ENCODE assay signal across 21 cellular contexts in the genomic region with DNA sequence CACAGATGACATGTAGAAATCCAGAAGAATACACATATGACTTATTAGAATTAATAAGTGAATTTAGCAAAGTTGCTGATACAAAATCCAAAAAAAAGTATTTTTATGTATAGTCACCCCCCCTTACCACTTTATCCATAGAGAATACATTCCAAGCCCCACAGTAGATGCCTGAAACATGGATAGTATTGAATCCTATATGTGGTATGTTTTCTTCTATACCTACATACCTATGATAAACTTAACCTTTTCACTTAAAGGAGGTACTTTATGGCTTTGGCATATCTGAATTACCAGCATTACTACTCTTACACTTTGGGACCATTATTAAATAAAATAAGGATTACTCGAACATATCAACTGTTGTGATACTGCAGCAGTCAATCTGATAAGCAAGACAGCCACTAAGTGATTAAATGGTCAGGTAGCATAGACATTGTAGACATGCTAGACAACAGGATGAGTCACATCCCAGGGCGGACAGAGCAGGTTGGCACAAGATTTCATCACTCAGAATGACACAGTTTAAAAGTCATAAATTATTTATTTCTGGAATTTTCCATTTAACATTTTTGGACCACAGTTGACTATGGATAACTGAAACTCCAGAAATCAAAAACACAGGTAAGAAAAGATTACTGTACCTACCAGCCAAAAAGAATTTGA.
A peak's percentile ranks its signal among the peaks of the same experiment; 100 is the strongest.
DNase-seq lines count a peak whose midpoint lies in the region; ATAC-seq, FAIRE-seq and TF ChIP-seq lines count a peak whose summit lies in the region.
"Had no signal": no experiment of that assay in that cellular context is flagged by ENCODE, and none has a peak within 500 bp of the region (broad histone marks: within the 10 kb centered on the region; RNA-seq: fewer than 3 reads in every experiment).

No MANE protein-coding gene starts in this region.

- H3K79me2 ChIP-seq in keratinocyte (ENCODE audit: control insufficient read depth, insufficient read depth, low read length): no peaks in the 10 kb centered on the region
- no peaks in the 10 kb centered on the region for H3K79me2 ChIP-seq in SK-N-SH (ENCODE audit: insufficient read depth)

- ATAC-seq in HG03521 (IDR thresholded peaks at IDR 0.05; ENCODE audit: unreplicated experiment) (no peak), GM18861 (IDR thresholded peaks at IDR 0.05; ENCODE audit: unreplicated experiment) (no peak)
- ATAC-seq: left lobe of liver; natural killer cell treated with Interleukin-12 subunit alpha and Interleukin-12 subunit beta and Interleukin-15 and Interleukin-18, amount 100 ng/mL, for 72 hours had no signal

- no peaks in the 10 kb centered on the region for H3K36me3 ChIP-seq in keratinocyte (ENCODE audit: control insufficient read depth in 2 of 2, extremely low read depth in 1 of 2, insufficient read depth in 2 of 2, low read length in 2 of 2)
- H3K36me3 ChIP-seq in SK-N-SH (replicated peaks in 1 of 2; ENCODE audit: control insufficient read depth in 1 of 2, insufficient read depth in 2 of 2, low read length in 1 of 2): no peaks in the 10 kb centered on the region
- H3K36me3 ChIP-seq: brain microvascular endothelial cell, ovary, sigmoid colon had no signal

- intact Hi-C loops in Calu3 (cut with micrococcal nuclease; ENCODE audit: unreplicated experiment): no loop called here

- H2AFZ ChIP-seq in keratinocyte (ENCODE audit: control insufficient read depth, low read length) (no peak overlapping the region), SK-N-SH (ENCODE audit: low read depth) (no peak overlapping the region)

- H3K9ac ChIP-seq in keratinocyte (ENCODE audit: control insufficient read depth, extremely low read depth, insufficient read depth, low read length) (no peak overlapping the region), SK-N-SH (no peak overlapping the region)

- H3K27ac ChIP-seq in keratinocyte (ENCODE audit: control insufficient read depth, insufficient read depth, low read length): peak overlapping the region; percentile 19
- no peak overlapping the region for H3K27ac ChIP-seq in SK-N-SH (ENCODE audit: low read depth in 2 of 2, low read length in 1 of 2)
- H3K27ac ChIP-seq: brain microvascular endothelial cell, ovary, sigmoid colon had no signal

- peak overlapping the region; percentile 25 for H3K4me2 ChIP-seq in keratinocyte (ENCODE audit: control insufficient read depth, extremely low read depth, insufficient read depth, low read depth, low read length)
- H3K4me2 ChIP-seq in SK-N-SH: no peak overlapping the region

- TF ChIP-seq RAD21 in SK-N-SH (IDR thresholded peaks at IDR 0.05; ENCODE audit: low read length): no peak

- dilution Hi-C loops in keratinocyte (cut with MboI; ENCODE audit: extremely low pct_ligation_motif_present, low sequenced_read_pairs): no loop called here

- H3K4me3 Mint-ChIP-seq in Calu3 (ENCODE audit: low read depth, unreplicated experiment): no peak overlapping the region
- H3K4me3 Mint-ChIP-seq: CD4-positive, CD25-positive, alpha-beta regulatory T cell; mesothelial cell of epicardium; natural killer cell treated with Interleukin-12 subunit alpha and Interleukin-12 subunit beta and Interleukin-15 and Interleukin-18, amount 100 ng/mL, for 72 hours had no signal

- no peaks in the 10 kb centered on the region for H3K36me3 Mint-ChIP-seq in Calu3 (ENCODE audit: insufficient read depth, unreplicated experiment)
- H3K36me3 Mint-ChIP-seq: CD4-positive, CD25-positive, alpha-beta regulatory T cell; mesothelial cell of epicardium had no signal

- POLR2A ChIA-PET in SK-N-SH (lab: Yijun Ruan, JAX): no interaction called here

- CTCF ChIA-PET in Calu3 (lab: Charles Lee): no interaction called here
- CTCF ChIA-PET in SK-N-SH (lab: Yijun Ruan, JAX): no interaction called here

- FAIRE-seq in HTR-8/SVneo (lab: Jason Lieb, UNC): no peak
- peak; percentile 90 for FAIRE-seq in keratinocyte (lab: Jason Lieb, UNC)

- TF ChIP-seq CTCF in Calu3 (IDR thresholded peaks at IDR 0.05; ENCODE audit: unreplicated experiment) (no peak), keratinocyte (optimal IDR thresholded peaks at IDR 0.05 in 1 of 3, IDR thresholded peaks at IDR 0.05 in 1 of 3, conservative IDR thresholded peaks at IDR 0.05 in 1 of 3; ENCODE audit: extremely low read depth in 1 of 3, insufficient read depth in 2 of 3, low read length in 3 of 3) (no peak), SK-N-SH (IDR thresholded peaks at IDR 0.05) (no peak)

- no peaks in the 10 kb centered on the region for H3K4me1 Mint-ChIP-seq in Calu3 (ENCODE audit: low read depth, unreplicated experiment)
- H3K4me1 Mint-ChIP-seq: CD4-positive, CD25-positive, alpha-beta regulatory T cell; mesothelial cell of epicardium had no signal

- H3K27me3 Mint-ChIP-seq in Calu3 (ENCODE audit: unreplicated experiment): no peaks in the 10 kb centered on the region
- H3K27me3 Mint-ChIP-seq: CD4-positive, CD25-positive, alpha-beta regulatory T cell had no signal

- peaks cover 6% of the 10 kb centered on the region for H3K9me3 ChIP-seq in keratinocyte (ENCODE audit: control insufficient read depth, low read depth, low read length)
- H3K9me3 ChIP-seq in SK-N-SH: no peaks in the 10 kb centered on the region; the same call in 1 of the 2 replicates
- H3K9me3 ChIP-seq: ovary, sigmoid colon had no signal

- H3K9me3 Mint-ChIP-seq in Calu3 (ENCODE audit: low read depth, unreplicated experiment): peaks cover 9% of the 10 kb centered on the region

- DNase-seq in Calu3 (no peak), HTR-8/SVneo (ENCODE audit: insufficient read length, low spot score) (peak; percentile 31), SW480 (ENCODE audit: low spot score) (peak; percentile 88), keratinocyte (ENCODE audit: low read depth, low spot score) (peak; percentile 19), SK-N-SH (no peak), NCI-H2227 (lab: John Stamatoyannopoulos, UW; ENCODE audit: unreplicated experiment) (no peak)
- DNase-seq: activated CD4-positive, alpha-beta T cell treated with anti-CD3 and anti-CD28 coated beads for 48 hours; activated CD8-positive, alpha-beta memory T cell treated with anti-CD3 and anti-CD28 coated beads, Interleukin-2, amount 50 U/mL, for 48 hours; activated effector memory CD4-positive, alpha-beta T cell treated with anti-CD3 and anti-CD28 coated beads, Interleukin-2, amount 50 U/mL, for 16 hours; brain microvascular endothelial cell; CD4-positive, CD25-positive, alpha-beta regulatory T cell; dermis blood vessel endothelial cell; GOT3; NCI-H1436 treated with DMSO at 0.1 percent for 48 hours; ovary; sigmoid colon had no signal

- no peaks in the 10 kb centered on the region for H3F3A ChIP-seq in SK-N-SH (replicated peaks; ENCODE audit: insufficient read depth)

- no peak overlapping the region for H3K4me3 ChIP-seq in keratinocyte (ENCODE audit: control insufficient read depth in 2 of 3, extremely low read depth in 1 of 3, insufficient read depth in 2 of 3, low read depth in 1 of 3, low read length in 3 of 3)
- H3K4me3 ChIP-seq in SK-N-SH (ENCODE audit: low read depth in 2 of 2, low read length in 1 of 2): no peak overlapping the region
- H3K4me3 ChIP-seq: ovary, sigmoid colon had no signal

- no peaks in the 10 kb centered on the region for H3K9me1 ChIP-seq in keratinocyte (ENCODE audit: control insufficient read depth, extremely low read depth, insufficient read depth, low read length)

- H3K4me1 ChIP-seq in keratinocyte (ENCODE audit: control insufficient read depth, extremely low read depth, insufficient read depth, low read length) (peaks cover 7% of the 10 kb centered on the region), SK-N-SH (ENCODE audit: control insufficient read depth in 1 of 2, insufficient read depth in 2 of 2, low read depth in 1 of 2, low read length in 1 of 2) (no peaks in the 10 kb centered on the region)

- no peaks in the 10 kb centered on the region for H3K9me2 ChIP-seq in SK-N-SH

- peak overlapping the region; percentile 48 for H3K27ac Mint-ChIP-seq in Calu3 (ENCODE audit: unreplicated experiment)
- H3K27ac Mint-ChIP-seq: CD4-positive, CD25-positive, alpha-beta regulatory T cell; mesothelial cell of epicardium; natural killer cell treated with Interleukin-12 subunit alpha and Interleukin-12 subunit beta and Interleukin-15 and Interleukin-18, amount 100 ng/mL, for 72 hours had no signal

- 4% methylated on average over 2 of the region's 2 CpGs for WGBS in SK-N-SH (ENCODE audit: low lambda C conversion rate)

- no TSS peak for BruUV-seq in Calu3 (replicated peaks; lab: Mats Ljungman, UMichigan)

- H3K27me3 ChIP-seq in keratinocyte (ENCODE audit: control insufficient read depth, extremely low read depth, insufficient read depth, low read length) (no peaks in the 10 kb centered on the region), SK-N-SH (ENCODE audit: insufficient read depth) (no peaks in the 10 kb centered on the region)
- H3K27me3 ChIP-seq: brain microvascular endothelial cell, ovary, sigmoid colon had no signal

- no peaks in the 10 kb centered on the region for H4K20me1 ChIP-seq in keratinocyte (ENCODE audit: control insufficient read depth, extremely low read depth, insufficient read depth, low read length)
- no peaks in the 10 kb centered on the region for H4K20me1 ChIP-seq in SK-N-SH (ENCODE audit: insufficient read depth)

- no peak for TF ChIP-seq EP300 in SK-N-SH (IDR thresholded peaks at IDR 0.05; ENCODE audit: borderline replicate concordance in 1 of 2, low read depth in 1 of 2, low read length in 1 of 2)

TF ChIP-seq in SK-N-SH, 30 proteins besides CTCF, POLR2A, EP300 and RAD21:
- no peak for TF ChIP-seq MAX (IDR thresholded peaks at IDR 0.05; ENCODE audit: low read depth)
- TF ChIP-seq, protein P1, sequence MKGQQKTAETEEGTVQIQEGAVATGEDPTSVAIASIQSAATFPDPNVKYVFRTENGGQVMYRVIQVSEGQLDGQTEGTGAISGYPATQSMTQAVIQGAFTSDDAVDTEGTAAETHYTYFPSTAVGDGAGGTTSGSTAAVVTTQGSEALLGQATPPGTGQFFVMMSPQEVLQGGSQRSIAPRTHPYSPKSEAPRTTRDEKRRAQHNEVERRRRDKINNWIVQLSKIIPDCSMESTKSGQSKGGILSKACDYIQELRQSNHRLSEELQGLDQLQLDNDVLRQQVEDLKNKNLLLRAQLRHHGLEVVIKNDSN (IDR thresholded peaks at IDR 0.05; ENCODE audit: borderline replicate concordance, low read depth): no peak
- TF ChIP-seq MEF2A (IDR thresholded peaks at IDR 0.05; ENCODE audit: borderline replicate concordance, low read depth): no peak
- no peak for TF ChIP-seq CHD2 (IDR thresholded peaks at IDR 0.05; ENCODE audit: low read length, partially characterized antibody)
- no peak for TF ChIP-seq GABPA (IDR thresholded peaks at IDR 0.05; ENCODE audit: low read depth)

Comparison
In these comparisons a context has a peak if more than half of its experiments do, and no peak if none do; other contexts are left out.
1. DNase-seq: peak in HTR-8/SVneo (single experiment), SW480 (single experiment) and keratinocyte (single experiment); none in Calu3 (single experiment), SK-N-SH (single experiment) and NCI-H2227 (single experiment).